Comparison of ENCODE assay signal across 1 cellular context in genomic region chr9:136170291-136170901, GRCh38.
TF ChIP-seq lines count a peak whose summit lies in the region.

No MANE protein-coding gene starts in this region.

TF ChIP-seq in H1, 55 proteins besides CTCF, POLR2A, EP300 and RAD21:
- TF ChIP-seq CREB1 (IDR thresholded peaks at IDR 0.05) (0 out of 2 replicates have a peak, but pooled peaks have one; percentile 38), CTBP2 (IDR thresholded peaks at IDR 0.05; ENCODE audit: borderline replicate concordance, insufficient read depth, insufficient read length, low read length) (no peak)
